15 cellular contexts compared by ENCODE assay signal in the genomic region with DNA sequence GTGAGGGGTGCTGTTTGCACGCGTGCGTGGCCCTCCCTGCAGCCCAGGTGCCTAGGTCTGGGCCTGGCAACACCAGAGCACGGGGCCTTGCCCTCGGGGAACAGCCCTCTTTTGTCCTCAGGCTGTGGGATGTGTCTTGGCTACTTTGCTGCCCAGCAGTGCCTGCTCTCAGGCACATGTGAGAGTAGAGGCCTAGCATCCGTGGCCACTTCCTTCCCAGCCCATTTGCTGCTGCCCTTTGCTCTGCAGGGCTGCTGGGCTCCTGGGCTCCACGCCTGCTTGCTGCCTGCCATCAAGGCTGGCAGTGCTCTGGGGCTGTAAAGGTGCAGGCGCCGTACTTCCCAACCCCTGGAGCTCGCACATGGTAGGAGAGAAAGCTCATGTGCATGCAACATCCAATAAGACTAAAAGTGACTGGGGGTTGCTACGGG. TPM values are rescaled to one million over a fixed set of nuclear protein-coding genes. Genes with fewer than 3 reads are reported as not detected.
DNase-seq lines count a peak whose midpoint lies in the region; ATAC-seq, FAIRE-seq and TF ChIP-seq lines count a peak whose summit lies in the region.
"Had no signal": no experiment of that assay in that cellular context is flagged by ENCODE, and none has a peak within 500 bp of the region (broad histone marks: within the 10 kb centered on the region; RNA-seq: fewer than 3 reads in every experiment).

No MANE protein-coding gene starts in this region.

- no peak for FAIRE-seq in HepG2 (lab: Jason Lieb, UNC)

- H3K27me3 Mint-ChIP-seq in osteocyte (ENCODE audit: unreplicated experiment) = no peaks in the 10 kb centered on the region
- H3K27me3 Mint-ChIP-seq: activated naive CD4-positive, alpha-beta T cell treated with anti-CD3 and anti-CD28 coated beads, Interleukin-2, amount 50 U/mL, for 24 hours; naive thymus-derived CD8-positive, alpha-beta T cell had no signal

- WGBS in HepG2 (ENCODE audit: low lambda C conversion rate) = 90% methylated on average over 7 of the region's 11 CpGs
- WGBS in right lobe of liver (ENCODE audit: insufficient coverage, low coverage, low lambda C conversion rate, missing lambda C conversion rate) = 60% methylated on average over 3 of the region's 11 CpGs
- 48 to 63% methylated on average over 3 to 5 of the region's 11 CpGs for WGBS in esophagus squamous epithelium, 2 donors
- WGBS in ovary, 3 donors = 81 to 88% (median 85%) methylated on average over 9 to 11 of the region's 11 CpGs

- H3K4me2 ChIP-seq in HepG2 (ENCODE audit: low read depth, low read length) = no peak overlapping the region

- ATAC-seq in HepG2 = no peak
- ATAC-seq in right lobe of liver = no peak
- no peak for ATAC-seq in activated naive CD4-positive, alpha-beta T cell treated with anti-CD3 and anti-CD28 coated beads, Interleukin-2, amount 50 U/mL, for 72 hours
- ATAC-seq: naive thymus-derived CD8-positive, alpha-beta T cell; stimulated activated naive CD8-positive, alpha-beta T cell treated with anti-CD3 and anti-CD28 coated beads, Interleukin-15, Interleukin-2, amounts not matched to agents 100 U/mL and 50 U/mL, for 24 hours had no signal

- intact Hi-C loops in HepG2 (cut with micrococcal nuclease; ENCODE audit: unreplicated experiment) = no loop called here
- intact Hi-C loops in right lobe of liver (cut with DNase I) = loop anchor here in 1 of 2 donors (10.0 kb wide), 1 partner anchor 53 kb away; a partner anchor contains a TSS
- intact Hi-C loops in esophagus squamous epithelium (cut with DNase I) = no loop called here
- intact Hi-C loops in ovary (cut with DNase I) = no loop called here

- peak overlapping the region; percentile 76 for H3K27ac Mint-ChIP-seq in osteocyte (ENCODE audit: unreplicated experiment)
- H3K27ac Mint-ChIP-seq in activated naive CD4-positive, alpha-beta T cell treated with anti-CD3 and anti-CD28 coated beads, Interleukin-2, amount 50 U/mL, for 72 hours = no peak overlapping the region
- H3K27ac Mint-ChIP-seq: activated naive CD4-positive, alpha-beta T cell treated with anti-CD3 and anti-CD28 coated beads, Interleukin-2, amount 50 U/mL, for 24 hours had no signal

- CTCF ChIA-PET in HepG2 (lab: Yijun Ruan, JAX; ENCODE audit: low intra/inter-chr PET ratio, low total read pairs) = no interaction called here

- H2AFZ ChIP-seq in HepG2 (ENCODE audit: low read length) = no peak overlapping the region

- no TSS peak for BruUV-seq in HepG2 (replicated peaks; lab: Mats Ljungman, UMichigan)

- TF ChIP-seq RAD21 in HepG2 (CRISPR knock-in tag; IDR thresholded peaks at IDR 0.05) = no peak

- H3K27ac ChIP-seq in HepG2 (ENCODE audit: extremely low read length, insufficient read depth, low read length) (peak overlapping the region; percentile 42), right lobe of liver (peak overlapping the region in 1 of 3 donors; percentile 57), esophagus squamous epithelium (peak overlapping the region; percentile 68 to 99 (median 94)), ovary (no peak overlapping the region)

- H3K79me2 ChIP-seq in HepG2 (ENCODE audit: insufficient read depth, low read length) = peaks cover 85% of the 10 kb centered on the region

- no peak overlapping the region for H3K4me3 Mint-ChIP-seq in osteocyte (ENCODE audit: unreplicated experiment)
- H3K4me3 Mint-ChIP-seq: activated naive CD4-positive, alpha-beta T cell treated with anti-CD3 and anti-CD28 coated beads, Interleukin-2, amount 50 U/mL, for 24 hours; naive thymus-derived CD8-positive, alpha-beta T cell had no signal

- H3K9ac ChIP-seq in HepG2 (ENCODE audit: insufficient read depth, low read depth, low read length) = no peak overlapping the region

- POLR2A ChIA-PET in HepG2 (lab: Yijun Ruan, JAX) = interaction anchor here (1.3 kb wide), 1 partner anchor 12 kb away, joined by 4 read pairs; no protein-coding TSS in a partner anchor

- in situ Hi-C loops in HepG2 (cut with HindIII; ENCODE audit: extremely low pct_ligation_motif_present, low pct_unique_long_range_greater_than_20kb) = no loop called here

- peaks cover 13% of the 10 kb centered on the region for H3K36me3 Mint-ChIP-seq in osteocyte (ENCODE audit: unreplicated experiment)
- H3K36me3 Mint-ChIP-seq in activated naive CD4-positive, alpha-beta T cell treated with anti-CD3 and anti-CD28 coated beads, Interleukin-2, amount 50 U/mL, for 72 hours = no peaks in the 10 kb centered on the region
- H3K36me3 Mint-ChIP-seq: activated naive CD4-positive, alpha-beta T cell treated with anti-CD3 and anti-CD28 coated beads, Interleukin-2, amount 50 U/mL, for 24 hours had no signal

- no peak for TF ChIP-seq CTCF in HepG2 (CRISPR knock-in tag; IDR thresholded peaks at IDR 0.05)
- no peak for TF ChIP-seq CTCF in right lobe of liver (IDR thresholded peaks at IDR 0.05)
- no peak for TF ChIP-seq CTCF in esophagus squamous epithelium (IDR thresholded peaks at IDR 0.05)
- TF ChIP-seq CTCF in osteocyte (IDR thresholded peaks at IDR 0.05) = no peak
- TF ChIP-seq CTCF in ovary (IDR thresholded peaks at IDR 0.05) = no peak

- peaks cover 100% of the 10 kb centered on the region for H3K4me1 ChIP-seq in HepG2 (ENCODE audit: insufficient read depth, low read length)
- H3K4me1 ChIP-seq in right lobe of liver = peaks cover 0 to 88% (median 51%) of the 10 kb centered on the region in 4 donors
- peaks cover 63 to 98% (median 96%) of the 10 kb centered on the region in 3 donors for H3K4me1 ChIP-seq in esophagus squamous epithelium
- peaks cover 34% of the 10 kb centered on the region for H3K4me1 ChIP-seq in ovary (ENCODE audit: insufficient read depth)

- no peak for TF ChIP-seq EP300 in HepG2 (IDR thresholded peaks at IDR 0.05; ENCODE audit: low read depth in 2 of 2, low read length in 2 of 2)
- no peak for TF ChIP-seq EP300 in HepG2 (CRISPR knock-in tag; IDR thresholded peaks at IDR 0.05; ENCODE audit: borderline replicate concordance)
- no peak for TF ChIP-seq EP300 in ovary (IDR thresholded peaks at IDR 0.05)

- no peaks in the 10 kb centered on the region for H3K9me3 Mint-ChIP-seq in osteocyte (ENCODE audit: unreplicated experiment)
- no peaks in the 10 kb centered on the region for H3K9me3 Mint-ChIP-seq in activated naive CD4-positive, alpha-beta T cell treated with anti-CD3 and anti-CD28 coated beads, Interleukin-2, amount 50 U/mL, for 72 hours
- H3K9me3 Mint-ChIP-seq: activated naive CD4-positive, alpha-beta T cell treated with anti-CD3 and anti-CD28 coated beads, Interleukin-2, amount 50 U/mL, for 24 hours; naive thymus-derived CD8-positive, alpha-beta T cell had no signal

- H4K20me1 ChIP-seq in HepG2 (ENCODE audit: insufficient read depth, low read length) = peaks cover 10% of the 10 kb centered on the region; the same call in 1 of the 2 replicates

- H3K9me3 ChIP-seq in HepG2 (ENCODE audit: low read length) = no peaks in the 10 kb centered on the region
- no peaks in the 10 kb centered on the region for H3K9me3 ChIP-seq in right lobe of liver
- H3K9me3 ChIP-seq in esophagus squamous epithelium = no peaks in the 10 kb centered on the region
- H3K9me3 ChIP-seq in ovary = no peaks in the 10 kb centered on the region

- TF ChIP-seq POLR2A in HepG2 (IDR thresholded peaks at IDR 0.05; ENCODE audit: insufficient read depth in 1 of 2, low read depth in 2 of 2, low read length in 2 of 2) = peak in 1 of 2 experiments; percentile 18; a peak in 1 of 4 replicates
- no peak for TF ChIP-seq POLR2A in right lobe of liver (IDR thresholded peaks at IDR 0.05)
- no peak for TF ChIP-seq POLR2A in esophagus squamous epithelium (IDR thresholded peaks at IDR 0.05)
- no peak for TF ChIP-seq POLR2A in ovary (IDR thresholded peaks at IDR 0.05)

- H3K36me3 ChIP-seq in HepG2 (replicated peaks in 1 of 2; ENCODE audit: control insufficient read depth in 1 of 2, insufficient read depth in 2 of 2, low read length in 2 of 2) = peaks cover 27 to 54% of the 10 kb centered on the region in 2 experiments
- peaks cover 0 to 4% (median 2%) of the 10 kb centered on the region in 4 donors for H3K36me3 ChIP-seq in right lobe of liver
- peaks cover 4 to 90% (median 26%) of the 10 kb centered on the region in 3 donors for H3K36me3 ChIP-seq in esophagus squamous epithelium
- no peaks in the 10 kb centered on the region for H3K36me3 ChIP-seq in ovary

- DNase-seq in HepG2 (ENCODE audit: low spot score) (no peak), right lobe of liver (no peak), esophagus squamous epithelium (lab: John Stamatoyannopoulos, UW) (no peak), osteocyte (ENCODE audit: extremely low spot score, unreplicated experiment) (no peak), Kasumi-1 (lab: John Stamatoyannopoulos, UW) (no peak), amniotic stem cell (lab: John Stamatoyannopoulos, UW) (no peak), ovary (no peak)
- DNase-seq in activated naive CD4-positive, alpha-beta T cell treated with anti-CD3 and anti-CD28 coated beads, Interleukin-2, amount 50 U/mL, for 72 hours (ENCODE audit: low spot score in 2 of 2) = no peak
- DNase-seq: activated CD4-positive, alpha-beta T cell treated with anti-CD3 and anti-CD28 coated beads, Interleukin-2, amount 50 U/mL, for 1 hour; effector memory CD4-positive, alpha-beta T cell; naive thymus-derived CD8-positive, alpha-beta T cell; NCI-H1092 treated with DMSO at 0.1 percent for 48 hours; NCI-H526 treated with DMSO at 0.1 percent for 48 hours; stimulated activated naive CD8-positive, alpha-beta T cell treated with anti-CD3 and anti-CD28 coated beads, Interleukin-15, Interleukin-2, amounts not matched to agents 100 U/mL and 50 U/mL, for 24 hours had no signal

- H3K4me3 ChIP-seq in HepG2 (replicated peaks in 1 of 3; ENCODE audit: insufficient read depth in 1 of 3, low read depth in 2 of 3, low read length in 3 of 3) (no peak overlapping the region), right lobe of liver (no peak overlapping the region), esophagus squamous epithelium (no peak overlapping the region), ovary (no peak overlapping the region)

- no peaks in the 10 kb centered on the region for H3K27me3 ChIP-seq in HepG2 (ENCODE audit: control insufficient read depth in 1 of 2, insufficient read depth in 2 of 2, low read length in 2 of 2)
- H3K27me3 ChIP-seq in right lobe of liver = no peaks in the 10 kb centered on the region
- H3K27me3 ChIP-seq in esophagus squamous epithelium = no peaks in the 10 kb centered on the region
- no peaks in the 10 kb centered on the region for H3K27me3 ChIP-seq in ovary

- peaks cover 59% of the 10 kb centered on the region for H3K4me1 Mint-ChIP-seq in osteocyte (ENCODE audit: unreplicated experiment)

RNA-seq across cellular contexts. Expression of a gene that starts 46.6 kb away (rescaled TPM):
- total RNA-seq in HepG2 (2016; rRNA removed; fragmentation: Illumina TruSeq; extraction: Trizol) (0.62 and 1.6 TPM in 2 replicates), right lobe of liver (10 to 100 TPM in 3 of 6 experiments, 1 to 10 TPM in 3; 2.2 to 45.3 (median 16.3) TPM), esophagus squamous epithelium (1 to 10 TPM; 1.5 to 4.2 (median 1.8) TPM), osteocyte (not detected in 2 replicates), ovary (1 to 10 TPM in 5 of 7 donors, under 1 TPM in 2; 0.81 to 8.0 (median 3.1) TPM)
- 1.0 and 1.2 TPM in 2 replicates for total RNA-seq in HepG2 (2016; cell fraction: cytosol; rRNA removed; fragmentation: Illumina TruSeq; extraction: Trizol; ENCODE audit: low read depth)
- total RNA-seq in HepG2 (2016; cell fraction: insoluble cytoplasmic fraction; rRNA removed; fragmentation: Illumina TruSeq; extraction: Trizol) = 0.30 and 1.3 TPM in 2 replicates
- total RNA-seq in HepG2 (2016; cell fraction: membrane; rRNA removed; fragmentation: Illumina TruSeq; extraction: Trizol) = 0.49 and 0.59 TPM in 2 replicates
- total RNA-seq in HepG2 (2016; cell fraction: nucleus; rRNA removed; fragmentation: Illumina TruSeq; extraction: Trizol) = 2.3 and 2.9 TPM in 2 replicates
- polyA plus RNA-seq in HepG2 (2011; rRNA removed) (13.6 and 20.4 TPM in 2 replicates), ovary (1 to 10 TPM in 1 of 2 donors, under 1 TPM in 1; 0.22 to 3.6 TPM)
- polyA plus RNA-seq in HepG2 (2011; cell fraction: cytosol; rRNA removed) = 3.4 and 3.8 TPM in 2 replicates
- 230 and 249 TPM in 2 replicates for polyA plus RNA-seq in HepG2 (2011; cell fraction: nucleus; rRNA removed)
- polyA plus RNA-seq in HepG2 (2012) = 8.4 and 11.4 TPM in 2 replicates
- 0.35 and 0.73 TPM in 2 replicates for polyA plus RNA-seq in HepG2 (2016; cell fraction: cytosol; fragmentation: Illumina TruSeq; extraction: Trizol; ENCODE audit: low read depth)
- polyA plus RNA-seq in HepG2 (2016; cell fraction: insoluble cytoplasmic fraction; fragmentation: Illumina TruSeq; extraction: Trizol; ENCODE audit: low read depth) = 0.66 and 0.96 TPM in 2 replicates
- 0.66 and 0.81 TPM in 2 replicates for polyA plus RNA-seq in HepG2 (2016; cell fraction: membrane; fragmentation: Illumina TruSeq; extraction: Trizol; ENCODE audit: low read depth)
- 16.2 and 18.9 TPM in 2 replicates for polyA plus RNA-seq in HepG2 (2016; cell fraction: nucleus; fragmentation: Illumina TruSeq; extraction: Trizol; ENCODE audit: insufficient read depth, low read depth)
- polyA minus RNA-seq in HepG2 (2011; rRNA and poly(A)+ RNA removed; ENCODE audit: low replicate concordance) = 4.4 TPM in 1 of 2 replicates, not detected in the other
- 0.69 and 2.0 TPM in 2 replicates for polyA minus RNA-seq in HepG2 (2011; cell fraction: cytosol; rRNA and poly(A)+ RNA removed)
- polyA minus RNA-seq in HepG2 (2011; cell fraction: nucleus; rRNA and poly(A)+ RNA removed) = 10.0 and 11.6 TPM in 2 replicates
- 1 to 10 TPM; 1.6 to 9.0 TPM for total RNA-seq in activated naive CD4-positive, alpha-beta T cell treated with anti-CD3 and anti-CD28 coated beads, Interleukin-2, amount 50 U/mL, for 72 hours

RNA-seq across cellular contexts. Expression of a gene that starts 50.2 kb away (rescaled TPM):
- total RNA-seq in HepG2 (2016; rRNA removed; fragmentation: Illumina TruSeq; extraction: Trizol) (167 and 192 TPM in 2 replicates), right lobe of liver (100 to 1,000 TPM; 142 to 306 (median 201) TPM), esophagus squamous epithelium (100 to 1,000 TPM; 302 to 705 (median 414) TPM), osteocyte (525 and 560 TPM in 2 replicates), ovary (100 to 1,000 TPM; 139 to 419 (median 299) TPM)
- total RNA-seq in HepG2 (2016; cell fraction: cytosol; rRNA removed; fragmentation: Illumina TruSeq; extraction: Trizol; ENCODE audit: low read depth) = 13.8 and 15.0 TPM in 2 replicates
- 122 and 176 TPM in 2 replicates for total RNA-seq in HepG2 (2016; cell fraction: insoluble cytoplasmic fraction; rRNA removed; fragmentation: Illumina TruSeq; extraction: Trizol)
- 28.6 and 34.1 TPM in 2 replicates for total RNA-seq in HepG2 (2016; cell fraction: membrane; rRNA removed; fragmentation: Illumina TruSeq; extraction: Trizol)
- total RNA-seq in HepG2 (2016; cell fraction: nucleus; rRNA removed; fragmentation: Illumina TruSeq; extraction: Trizol) = 148 and 165 TPM in 2 replicates
- polyA plus RNA-seq in HepG2 (2011; rRNA removed) (171 and 223 TPM in 2 replicates), ovary (100 to 1,000 TPM; 188 to 458 TPM)
- polyA plus RNA-seq in HepG2 (2011; cell fraction: cytosol; rRNA removed) = 82.2 and 91.7 TPM in 2 replicates
- 437 and 620 TPM in 2 replicates for polyA plus RNA-seq in HepG2 (2011; cell fraction: nucleus; rRNA removed)
- 222 and 260 TPM in 2 replicates for polyA plus RNA-seq in HepG2 (2012)
- 5.8 and 8.5 TPM in 2 replicates for polyA plus RNA-seq in HepG2 (2016; cell fraction: cytosol; fragmentation: Illumina TruSeq; extraction: Trizol; ENCODE audit: low read depth)
- 192 and 256 TPM in 2 replicates for polyA plus RNA-seq in HepG2 (2016; cell fraction: insoluble cytoplasmic fraction; fragmentation: Illumina TruSeq; extraction: Trizol; ENCODE audit: low read depth)
- 20.9 and 27.6 TPM in 2 replicates for polyA plus RNA-seq in HepG2 (2016; cell fraction: membrane; fragmentation: Illumina TruSeq; extraction: Trizol; ENCODE audit: low read depth)
- 435 and 441 TPM in 2 replicates for polyA plus RNA-seq in HepG2 (2016; cell fraction: nucleus; fragmentation: Illumina TruSeq; extraction: Trizol; ENCODE audit: insufficient read depth, low read depth)
- 172 and 192 TPM in 2 replicates for polyA minus RNA-seq in HepG2 (2011; rRNA and poly(A)+ RNA removed; ENCODE audit: low replicate concordance)
- 86.2 and 95.5 TPM in 2 replicates for polyA minus RNA-seq in HepG2 (2011; cell fraction: cytosol; rRNA and poly(A)+ RNA removed)
- polyA minus RNA-seq in HepG2 (2011; cell fraction: nucleus; rRNA and poly(A)+ RNA removed) = 73.1 and 75.2 TPM in 2 replicates
- 100 to 1,000 TPM; 181 to 204 TPM for total RNA-seq in activated naive CD4-positive, alpha-beta T cell treated with anti-CD3 and anti-CD28 coated beads, Interleukin-2, amount 50 U/mL, for 72 hours

Comparison
In these comparisons a context has a peak if more than half of its experiments do, and no peak if none do; other contexts are left out.
1. H3K27ac ChIP-seq: peak in HepG2 (single experiment) and esophagus squamous epithelium (4 of 4); none in ovary (0 of 2).